Comparison of ENCODE assay signal across 16 cellular contexts in the genomic region with DNA sequence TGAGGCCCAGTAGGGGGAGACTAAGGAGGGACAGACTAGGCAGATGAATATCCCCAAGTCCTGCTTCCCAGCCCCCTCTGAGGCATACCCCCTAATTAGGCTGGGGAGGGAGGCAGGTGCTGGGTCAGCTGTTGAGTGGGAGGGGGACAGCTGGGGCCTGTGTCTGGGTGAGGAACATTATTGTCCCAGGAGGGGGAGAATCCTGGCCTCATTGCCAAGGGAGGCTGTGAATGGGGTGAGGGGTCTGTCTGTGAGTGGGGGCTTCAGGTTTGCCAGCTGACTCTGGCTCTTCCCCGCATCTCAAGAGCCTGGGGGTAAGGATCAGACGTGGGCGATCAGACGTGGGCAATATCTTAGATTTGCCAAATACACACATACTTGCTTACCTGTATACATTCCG. TPM values are rescaled to one million over a fixed set of nuclear protein-coding genes. Genes with fewer than 3 reads are reported as not detected.
A peak's percentile ranks its signal among the peaks of the same experiment; 100 is the strongest.
DNase-seq lines count a peak whose midpoint lies in the region; ATAC-seq, FAIRE-seq and TF ChIP-seq lines count a peak whose summit lies in the region.
"Had no signal": no experiment of that assay in that cellular context is flagged by ENCODE, and none has a peak within 500 bp of the region (broad histone marks: within the 10 kb centered on the region; RNA-seq: fewer than 3 reads in every experiment).

No MANE protein-coding gene starts in this region.

- H3K27me3 Mint-ChIP-seq in effector memory CD8-positive, alpha-beta T cell = no peaks in the 10 kb centered on the region
- H3K27me3 Mint-ChIP-seq: activated CD4-positive, alpha-beta T cell treated with anti-CD3 and anti-CD28 coated beads, Interleukin-2, amount 10 ng/mL, durations not matched to agents 24 days and 14 days had no signal

- H3K56ac ChIP-seq in H1 (replicated peaks; ENCODE audit: insufficient read length, low read depth, low read length) = no peak overlapping the region

- peaks cover 0 to 11% of the 10 kb centered on the region in 2 experiments; a peak in 2 of 4 replicates for H3K79me2 ChIP-seq in H1 (ENCODE audit: control insufficient read depth in 1 of 2, insufficient read depth in 2 of 2, low read length in 2 of 2)

- peaks cover 8 to 17% of the 10 kb centered on the region in 2 experiments for H4K20me1 ChIP-seq in H1 (replicated peaks in 1 of 2; ENCODE audit: control insufficient read depth in 1 of 2, insufficient read depth in 2 of 2, low read length in 2 of 2)

- no peak for TF ChIP-seq CTCF in H1 (IDR thresholded peaks at IDR 0.05; ENCODE audit: control extremely low read depth in 1 of 3, insufficient read depth in 1 of 3, low read depth in 1 of 3, low read length in 3 of 3)
- TF ChIP-seq CTCF in gastrocnemius medialis (IDR thresholded peaks at IDR 0.05 in 4 of 5, conservative IDR thresholded peaks at IDR 0.05 in 1 of 5) = no peak

- H3K36me3 ChIP-seq in H1 (ENCODE audit: control insufficient read depth in 2 of 4, insufficient read depth in 4 of 4, low read length in 3 of 4) (peaks cover 14 to 35% (median 32%) of the 10 kb centered on the region in 4 experiments; a peak in 7 of 8 replicates), gastrocnemius medialis (peaks cover 0 to 45% of the 10 kb centered on the region in 2 donors)

- CTCF ChIA-PET in H1 (lab: Charles Lee; ENCODE audit: partially characterized antibody) = interaction anchor here (0.7 to 8.3 kb wide), 6 partner anchors 10 to 204 kb away, joined by 3 to 72 read pairs (median 6); no protein-coding TSS in a partner anchor

- H3K4me2 ChIP-seq in H1 (ENCODE audit: insufficient read depth in 1 of 2, low read depth in 2 of 2, low read length in 2 of 2) = no peak overlapping the region

- 76% methylated on average over 5 of the region's 5 CpGs; no CpG with 5 or more reads in 1 of the 2 experiments for WGBS in H1 (ENCODE audit: extremely low coverage in 1 of 2, insufficient coverage in 1 of 2, insufficient read length in 1 of 2, insufficient replicate concordance in 2 of 2, low coverage in 1 of 2, low lambda C conversion rate in 2 of 2, missing lambda C conversion rate in 1 of 2), 2 experiments

- no peak overlapping the region for H2AK5ac ChIP-seq in H1 (ENCODE audit: low read depth, low read length)

- TF ChIP-seq POLR2A in H1 (IDR thresholded peaks at IDR 0.05; ENCODE audit: control extremely low read depth in 1 of 2, low read depth in 2 of 2, low read length in 2 of 2) (no peak), gastrocnemius medialis (IDR thresholded peaks at IDR 0.05) (no peak)

- FAIRE-seq in H1 (lab: Jason Lieb, UNC) = no peak
- FAIRE-seq: A204.1, H54 had no signal

- no peak overlapping the region for H3K4ac ChIP-seq in H1 (replicated peaks; ENCODE audit: insufficient read length, low read depth, low read length)

- no peak for TF ChIP-seq RAD21 in H1 (IDR thresholded peaks at IDR 0.05 in 1 of 2, conservative IDR thresholded peaks at IDR 0.05 in 1 of 2; ENCODE audit: low read depth in 2 of 2, low read length in 2 of 2)

- no peak overlapping the region for H2BK12ac ChIP-seq in H1 (ENCODE audit: low read depth, low read length)

- DNase-seq in NCI-H1436 (lab: John Stamatoyannopoulos, UW) = peak; percentile 22
- DNase-seq in NCI-H1436 treated with DMSO at 0.1 percent for 48 hours (lab: John Stamatoyannopoulos, UW) = no peak
- DNase-seq in NCI-H1105 treated with DMSO at 0.1 percent for 48 hours (lab: John Stamatoyannopoulos, UW) = peak; percentile 68
- peak in 1 of 2 experiments; percentile 38 for DNase-seq in H1 (ENCODE audit: low read depth in 1 of 2, low spot score in 2 of 2)
- DNase-seq in gastrocnemius medialis = no peak
- DNase-seq in retina = no peak
- DNase-seq in effector memory CD8-positive, alpha-beta T cell = no peak
- DNase-seq: activated CD4-positive, alpha-beta T cell treated with anti-CD3 and anti-CD28 coated beads, Interleukin-2, amount 10 ng/mL, durations not matched to agents 24 days and 14 days; NCI-H1930; T-helper 1 cell had no signal

- peaks cover 36 to 42% of the 10 kb centered on the region in 2 donors for H3K4me1 Mint-ChIP-seq in effector memory CD8-positive, alpha-beta T cell (ENCODE audit: low read depth in 2 of 2)

- H3K4me3 ChIP-seq in H1 (ENCODE audit: extremely low read depth in 1 of 4, insufficient read depth in 2 of 4, low read depth in 3 of 4, low read length in 4 of 4) (no peak overlapping the region), gastrocnemius medialis (no peak overlapping the region)
- H3K4me3 ChIP-seq: thyroid gland had no signal

- no peak overlapping the region for H3K14ac ChIP-seq in H1 (ENCODE audit: insufficient read length)

- H3K9me3 Mint-ChIP-seq in effector memory CD8-positive, alpha-beta T cell = no peaks in the 10 kb centered on the region
- H3K9me3 Mint-ChIP-seq: activated CD4-positive, alpha-beta T cell treated with anti-CD3 and anti-CD28 coated beads, Interleukin-2, amount 10 ng/mL, durations not matched to agents 24 days and 14 days had no signal

- no peak overlapping the region for H3K27ac ChIP-seq in H1 (ENCODE audit: low read depth, low read length)
- peak overlapping the region in 3 of 4 donors; percentile 20 to 40 (median 25) for H3K27ac ChIP-seq in gastrocnemius medialis
- H3K27ac ChIP-seq: thyroid gland had no signal

- no peak overlapping the region for H2BK5ac ChIP-seq in H1 (ENCODE audit: low read depth, low read length)

- TF ChIP-seq EP300 in H1 (IDR thresholded peaks at IDR 0.05; ENCODE audit: borderline replicate concordance in 1 of 2, low read depth in 2 of 2, low read length in 2 of 2) = no peak

- no peak overlapping the region for H4K8ac ChIP-seq in H1 (ENCODE audit: extremely low read depth, insufficient read depth, low read length)

- H3K36me3 Mint-ChIP-seq in effector memory CD8-positive, alpha-beta T cell (ENCODE audit: insufficient read depth) = peaks cover 16% of the 10 kb centered on the region

- H2AFZ ChIP-seq in H1 (ENCODE audit: low read length) = no peak overlapping the region

- H3K18ac ChIP-seq in H1 (ENCODE audit: extremely low read depth, low read length) = no peak overlapping the region

- H4K5ac ChIP-seq in H1 (ENCODE audit: insufficient read length, low read depth, low read length) = no peak overlapping the region

- H3K27me3 ChIP-seq in H1 (replicated peaks in 1 of 4; ENCODE audit: control insufficient read depth in 3 of 4, extremely low read depth in 1 of 4, insufficient read depth in 3 of 4, low read length in 3 of 4) (no peaks in the 10 kb centered on the region), gastrocnemius medialis (no peaks in the 10 kb centered on the region)
- H3K27me3 ChIP-seq: thyroid gland had no signal

- H4K91ac ChIP-seq in H1 (replicated peaks; ENCODE audit: insufficient read length, low read length) = no peak overlapping the region

- H3K27ac Mint-ChIP-seq in effector memory CD8-positive, alpha-beta T cell = peak overlapping the region in 1 of 2 donors; percentile 92

- no peaks in the 10 kb centered on the region for H3K9me3 ChIP-seq in H1 (ENCODE audit: insufficient read depth in 2 of 2, low read depth in 1 of 2, low read length in 1 of 2)
- H3K9me3 ChIP-seq in gastrocnemius medialis = no peaks in the 10 kb centered on the region
- H3K9me3 ChIP-seq: thyroid gland had no signal

- H3K4me3 Mint-ChIP-seq in effector memory CD8-positive, alpha-beta T cell = no peak overlapping the region

- in situ Hi-C loops in gastrocnemius medialis (cut with MboI; ENCODE audit: low sequenced_read_pairs in 4 of 4) = no loop called here

- no peak overlapping the region for H2BK120ac ChIP-seq in H1 (replicated peaks; ENCODE audit: low read depth, low read length)

- H2BK15ac ChIP-seq in H1 (ENCODE audit: low read length) = no peak overlapping the region

- H2BK20ac ChIP-seq in H1 (ENCODE audit: low read length) = no peak overlapping the region

- POLR2A ChIA-PET in H1 (lab: Charles Lee; ENCODE audit: partially characterized antibody) = interaction anchor here (0.6 to 9.9 kb wide), 6 partner anchors 11 to 202 kb away, joined by 3 to 160 read pairs (median 3); no protein-coding TSS in a partner anchor

- H3K23me2 ChIP-seq in H1 (ENCODE audit: low read depth, low read length) = peaks cover 15% of the 10 kb centered on the region

- intact Hi-C loops in gastrocnemius medialis (cut with DNase I; ENCODE audit: low total_unique reads) = no loop called here

- H3K4me1 ChIP-seq in H1 (replicated peaks in 1 of 4; ENCODE audit: control insufficient read depth in 3 of 4, insufficient read depth in 4 of 4, low read length in 3 of 4) (peaks cover 8 to 11% (median 8%) of the 10 kb centered on the region in 4 experiments; a peak in 6 of 7 replicates), gastrocnemius medialis (peaks cover 21 to 26% of the 10 kb centered on the region in 2 donors)

- peaks cover 10% of the 10 kb centered on the region for H3K79me1 ChIP-seq in H1 (ENCODE audit: low read depth, low read length)

- ATAC-seq in gastrocnemius medialis (no peak), HG02678 (IDR thresholded peaks at IDR 0.05; ENCODE audit: unreplicated experiment) (no peak)
- no peak for ATAC-seq in effector memory CD8-positive, alpha-beta T cell (replicated peaks)

- H3K23ac ChIP-seq in H1 (ENCODE audit: insufficient read length) = no peak overlapping the region

- H3K9ac ChIP-seq in H1 (replicated peaks in 1 of 4; ENCODE audit: extremely low read depth in 1 of 4, low read depth in 3 of 4, low read length in 3 of 4) = no peak overlapping the region

RNA-seq across cellular contexts. Expression of a gene that starts 2.1 kb away (rescaled TPM):
- 79.1 and 79.5 TPM in 2 replicates for total RNA-seq in H1 (2021; fragmentation: NEBNext Ultra II Directional; extraction: Animal tissue kit (Norgen Biotek cat#: 25700))
- polyA plus RNA-seq in H1 (2011; rRNA removed) = 54.5 and 91.4 TPM in 2 replicates
- polyA plus RNA-seq in H1 (2011; cell fraction: cytosol; rRNA removed) = 56.9 TPM
- polyA plus RNA-seq in H1 (2011; cell fraction: nucleus; rRNA removed) = 457 TPM
- 66.1 to 85.4 TPM (median 76.6 TPM) in 4 replicates for polyA plus RNA-seq in H1 (2012, experiment 1 of 2)
- 45.7 TPM for polyA plus RNA-seq in H1 (2012, experiment 2 of 2)
- 40.8 TPM for polyA plus RNA-seq in H1 (2013, experiment 1 of 2)
- 35.4 TPM for polyA plus RNA-seq in H1 (2013, experiment 2 of 2)
- 97.0 and 112 TPM in 2 replicates for polyA minus RNA-seq in H1 (2011; rRNA and poly(A)+ RNA removed)
- polyA minus RNA-seq in H1 (2011; cell fraction: cytosol; rRNA and poly(A)+ RNA removed) = 77.8 TPM
- 191 TPM for polyA minus RNA-seq in H1 (2011; cell fraction: nucleus; rRNA and poly(A)+ RNA removed)
- 100 to 1,000 TPM in 3 of 4 donors, 10 to 100 TPM in 1; 75.6 to 112 (median 107) TPM for total RNA-seq in gastrocnemius medialis

RNA-seq across cellular contexts. Expression of a gene that starts 10.1 kb away (rescaled TPM):
- not detected in 2 replicates for total RNA-seq in H1 (2021; fragmentation: NEBNext Ultra II Directional; extraction: Animal tissue kit (Norgen Biotek cat#: 25700))
- not detected in 2 replicates for polyA plus RNA-seq in H1 (2011; rRNA removed)
- not detected for polyA plus RNA-seq in H1 (2011; cell fraction: cytosol; rRNA removed)
- polyA plus RNA-seq in H1 (2011; cell fraction: nucleus; rRNA removed) = not detected
- polyA plus RNA-seq in H1 (2012, experiment 1 of 2) = not detected in 4 replicates
- polyA plus RNA-seq in H1 (2012, experiment 2 of 2) = not detected
- polyA plus RNA-seq in H1 (2013, experiment 1 of 2) = not detected
- not detected for polyA plus RNA-seq in H1 (2013, experiment 2 of 2)
- not detected in 2 replicates for polyA minus RNA-seq in H1 (2011; rRNA and poly(A)+ RNA removed)
- not detected for polyA minus RNA-seq in H1 (2011; cell fraction: cytosol; rRNA and poly(A)+ RNA removed)
- not detected for polyA minus RNA-seq in H1 (2011; cell fraction: nucleus; rRNA and poly(A)+ RNA removed)
- 10 to 100 TPM in 3 of 4 donors, 1 to 10 TPM in 1; 7.5 to 14.6 (median 13.0) TPM for total RNA-seq in gastrocnemius medialis
- total RNA-seq: activated CD4-positive, alpha-beta T cell treated with anti-CD3 and anti-CD28 coated beads, Interleukin-2, amount 10 ng/mL, durations not matched to agents 24 days and 14 days; HT1080 had no signal

RNA-seq across cellular contexts. Expression of a gene that starts 17.3 kb away (rescaled TPM):
- total RNA-seq in H1 (2021; fragmentation: NEBNext Ultra II Directional; extraction: Animal tissue kit (Norgen Biotek cat#: 25700)) = 0.19 TPM in 1 of 2 replicates, not detected in the other
- 0.67 and 0.94 TPM in 2 replicates for polyA plus RNA-seq in H1 (2011; rRNA removed)
- polyA plus RNA-seq in H1 (2011; cell fraction: cytosol; rRNA removed) = 0.21 TPM
- 0.43 TPM for polyA plus RNA-seq in H1 (2011; cell fraction: nucleus; rRNA removed)
- polyA plus RNA-seq in H1 (2012, experiment 1 of 2) = 0.36 to 0.66 TPM (median 0.64 TPM) in 3 of 4 replicates, not detected in the other
- polyA plus RNA-seq in H1 (2012, experiment 2 of 2) = 0.46 TPM
- polyA plus RNA-seq in H1 (2013, experiment 1 of 2) = 0.12 TPM
- polyA plus RNA-seq in H1 (2013, experiment 2 of 2) = 0.06 TPM
- 1.0 TPM in 1 of 2 replicates, not detected in the other for polyA minus RNA-seq in H1 (2011; rRNA and poly(A)+ RNA removed)
- not detected for polyA minus RNA-seq in H1 (2011; cell fraction: cytosol; rRNA and poly(A)+ RNA removed)
- 0.80 TPM for polyA minus RNA-seq in H1 (2011; cell fraction: nucleus; rRNA and poly(A)+ RNA removed)
- not detected for total RNA-seq in gastrocnemius medialis
- total RNA-seq: activated CD4-positive, alpha-beta T cell treated with anti-CD3 and anti-CD28 coated beads, Interleukin-2, amount 10 ng/mL, durations not matched to agents 24 days and 14 days; cerebellum; HT1080; thyroid gland had no signal

RNA-seq across cellular contexts. Expression of a gene that starts 34.8 kb away (rescaled TPM):
- 0.55 TPM in 1 of 2 replicates, not detected in the other for total RNA-seq in H1 (2021; fragmentation: NEBNext Ultra II Directional; extraction: Animal tissue kit (Norgen Biotek cat#: 25700))
- polyA plus RNA-seq in H1 (2011; rRNA removed) = 1.3 and 1.9 TPM in 2 replicates
- polyA plus RNA-seq in H1 (2011; cell fraction: cytosol; rRNA removed) = 1.7 TPM
- 0.77 TPM for polyA plus RNA-seq in H1 (2011; cell fraction: nucleus; rRNA removed)
- 0.82 to 1.1 TPM (median 0.85 TPM) in 4 replicates for polyA plus RNA-seq in H1 (2012, experiment 1 of 2)
- polyA plus RNA-seq in H1 (2012, experiment 2 of 2) = 1.0 TPM
- 0.75 TPM for polyA plus RNA-seq in H1 (2013, experiment 1 of 2)
- 0.79 TPM for polyA plus RNA-seq in H1 (2013, experiment 2 of 2)
- polyA minus RNA-seq in H1 (2011; rRNA and poly(A)+ RNA removed) = 0.22 and 0.66 TPM in 2 replicates
- polyA minus RNA-seq in H1 (2011; cell fraction: cytosol; rRNA and poly(A)+ RNA removed) = 2.8 TPM
- polyA minus RNA-seq in H1 (2011; cell fraction: nucleus; rRNA and poly(A)+ RNA removed) = 1.6 TPM
- not detected for total RNA-seq in gastrocnemius medialis
- total RNA-seq: activated CD4-positive, alpha-beta T cell treated with anti-CD3 and anti-CD28 coated beads, Interleukin-2, amount 10 ng/mL, durations not matched to agents 24 days and 14 days; HT1080 had no signal

Comparison
In these comparisons a context has a peak if more than half of its experiments do, and no peak if none do; other contexts are left out.
1. DNase-seq: peak in NCI-H1436 (single experiment) and NCI-H1105 treated with DMSO at 0.1 percent for 48 hours (single experiment); none in NCI-H1436 treated with DMSO at 0.1 percent for 48 hours (single experiment), gastrocnemius medialis (0 of 2), retina (single experiment) and effector memory CD8-positive, alpha-beta T cell (0 of 3).